Comparison of ENCODE assay signal across 14 cellular contexts in the genomic region with DNA sequence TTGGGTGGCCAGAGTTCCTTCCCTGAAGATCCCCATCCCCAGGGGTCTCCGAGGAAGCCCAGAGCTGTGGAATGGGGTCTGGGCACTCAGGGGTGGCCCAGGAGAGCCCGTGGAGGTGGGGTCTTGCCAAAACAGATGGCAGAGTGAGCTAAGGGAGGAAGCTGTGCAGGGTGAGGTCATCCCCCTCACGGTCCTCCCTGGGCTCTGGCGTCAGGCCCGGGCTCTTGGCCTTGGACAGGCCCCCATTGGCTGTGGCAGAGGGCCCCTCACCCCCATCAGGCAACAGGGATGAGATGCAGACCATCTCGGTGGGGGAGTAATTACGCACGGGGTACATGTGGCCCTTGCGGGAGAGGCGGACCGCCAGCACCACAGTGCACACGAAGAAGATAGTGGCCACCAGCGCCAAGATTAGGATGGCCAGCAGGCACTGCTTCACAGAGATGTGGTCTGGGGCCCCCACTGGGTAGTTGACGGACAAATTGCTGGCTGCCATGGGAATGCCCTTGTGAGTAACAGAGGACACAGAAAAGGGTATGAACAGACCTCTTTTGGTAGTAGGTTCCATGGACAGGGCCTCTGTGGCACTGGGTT. TPM values are rescaled to one million over a fixed set of nuclear protein-coding genes. Genes with fewer than 3 reads are reported as not detected.
DNase-seq lines count a peak whose midpoint lies in the region; ATAC-seq and TF ChIP-seq lines count a peak whose summit lies in the region.
"Had no signal": no experiment of that assay in that cellular context is flagged by ENCODE, and none has a peak within 500 bp of the region (broad histone marks: within the 10 kb centered on the region; RNA-seq: fewer than 3 reads in every experiment).

No MANE protein-coding gene starts in this region.

- peak overlapping the region in 2 of 3 donors; percentile 87 to 92 for H3K27ac Mint-ChIP-seq in CD4-positive, CD25-positive, alpha-beta regulatory T cell
- H3K27ac Mint-ChIP-seq in central memory CD8-positive, alpha-beta T cell (ENCODE audit: low read depth) = peak overlapping the region; percentile 95
- H3K27ac Mint-ChIP-seq in naive thymus-derived CD8-positive, alpha-beta T cell = peak overlapping the region in 9 of 10 donors; percentile 56 to 100 (median 96)

- no peaks in the 10 kb centered on the region for H3K9me3 ChIP-seq in CD4-positive, CD25-positive, alpha-beta regulatory T cell (ENCODE audit: control insufficient read depth in 2 of 2, low read length in 2 of 2)
- no peaks in the 10 kb centered on the region for H3K9me3 ChIP-seq in tibial artery
- H3K9me3 ChIP-seq: BE2C had no signal

- no peaks in the 10 kb centered on the region for H3K79me2 ChIP-seq in ACC112 (ENCODE audit: control insufficient read depth, insufficient read depth, low read length, unreplicated experiment)

- ATAC-seq in CD4-positive, CD25-positive, alpha-beta regulatory T cell (ENCODE audit: low read depth in 2 of 2) = no peak
- no peak for ATAC-seq in central memory CD8-positive, alpha-beta T cell (replicated peaks; ENCODE audit: extremely low read depth, poor library complexity, severe bottlenecking)
- no peak for ATAC-seq in naive thymus-derived CD8-positive, alpha-beta T cell

- H3K4me3 Mint-ChIP-seq in CD4-positive, CD25-positive, alpha-beta regulatory T cell = peak overlapping the region in 2 of 4 donors; percentile 15 to 53
- peak overlapping the region; percentile 11 for H3K4me3 Mint-ChIP-seq in central memory CD8-positive, alpha-beta T cell
- H3K4me3 Mint-ChIP-seq in naive thymus-derived CD8-positive, alpha-beta T cell = no peak overlapping the region

- POLR2A ChIA-PET in naive thymus-derived CD8-positive, alpha-beta T cell (lab: Charles Lee) = interaction anchor here (11.3 kb wide), 1 partner anchor 11 kb away, joined by 233 read pairs; the partner anchor contains the start of gene SELPLG

- H2AFZ ChIP-seq in ACC112 (ENCODE audit: low read length, unreplicated experiment) = no peak overlapping the region

- peaks cover 49% of the 10 kb centered on the region for H3K36me3 Mint-ChIP-seq in CD4-positive, CD25-positive, alpha-beta regulatory T cell
- H3K36me3 Mint-ChIP-seq in central memory CD8-positive, alpha-beta T cell (ENCODE audit: insufficient read depth) = peaks cover 62% of the 10 kb centered on the region
- H3K36me3 Mint-ChIP-seq in naive thymus-derived CD8-positive, alpha-beta T cell = peaks cover 0 to 92% (median 22%) of the 10 kb centered on the region in 3 donors

- intact Hi-C loops in tibial artery (cut with DNase I; ENCODE audit: low total_unique reads) = no loop called here

- H3K27me3 Mint-ChIP-seq in CD4-positive, CD25-positive, alpha-beta regulatory T cell = no peaks in the 10 kb centered on the region
- no peaks in the 10 kb centered on the region for H3K27me3 Mint-ChIP-seq in central memory CD8-positive, alpha-beta T cell
- H3K27me3 Mint-ChIP-seq in naive thymus-derived CD8-positive, alpha-beta T cell = no peaks in the 10 kb centered on the region

- H3K36me3 ChIP-seq in ACC112 (ENCODE audit: insufficient read depth, low read length) = no peaks in the 10 kb centered on the region
- H3K36me3 ChIP-seq in CD4-positive, CD25-positive, alpha-beta regulatory T cell (ENCODE audit: control insufficient read depth, insufficient read depth, low read length) = peaks cover 87% of the 10 kb centered on the region
- no peaks in the 10 kb centered on the region for H3K36me3 ChIP-seq in tibial artery
- H3K36me3 ChIP-seq: BE2C had no signal

- H3K27ac ChIP-seq in ACC112 (ENCODE audit: low read depth, low read length) (peak overlapping the region; percentile 26; the same call in 1 of the 2 replicates), caudate nucleus (ENCODE audit: low read depth, low read length) (no peak overlapping the region), tibial artery (no peak overlapping the region)
- H3K27ac ChIP-seq in CD4-positive, CD25-positive, alpha-beta regulatory T cell (ENCODE audit: insufficient read depth, low read length, poor library complexity, severe bottlenecking) = peak overlapping the region; percentile 77

- H3K4me3 ChIP-seq in ACC112 (ENCODE audit: low read depth, low read length) (no peak overlapping the region), tibial artery (no peak overlapping the region)
- no peak overlapping the region for H3K4me3 ChIP-seq in CD4-positive, CD25-positive, alpha-beta regulatory T cell (ENCODE audit: low read depth, low read length)

- H3K4me1 ChIP-seq in ACC112 (ENCODE audit: control insufficient read depth, insufficient read depth, low read length, unreplicated experiment) (peaks cover 8% of the 10 kb centered on the region), tibial artery (peaks cover 0 to 5% (median 1%) of the 10 kb centered on the region in 4 donors)
- H3K4me1 ChIP-seq in CD4-positive, CD25-positive, alpha-beta regulatory T cell (ENCODE audit: control insufficient read depth, insufficient read depth, low read length, poor library complexity, severe bottlenecking) = peaks cover 77% of the 10 kb centered on the region
- H3K4me1 ChIP-seq: BE2C had no signal

- H3K27me3 ChIP-seq in ACC112 (ENCODE audit: insufficient read depth, low read length) = no peaks in the 10 kb centered on the region
- no peaks in the 10 kb centered on the region for H3K27me3 ChIP-seq in CD4-positive, CD25-positive, alpha-beta regulatory T cell (ENCODE audit: control insufficient read depth, insufficient read depth, low read length)
- no peaks in the 10 kb centered on the region for H3K27me3 ChIP-seq in tibial artery
- H3K27me3 ChIP-seq: BE2C had no signal

- H3K9me3 Mint-ChIP-seq in CD4-positive, CD25-positive, alpha-beta regulatory T cell = peaks cover 0 to 2% (median 0%) of the 10 kb centered on the region in 7 donors
- H3K9me3 Mint-ChIP-seq in central memory CD8-positive, alpha-beta T cell = no peaks in the 10 kb centered on the region
- H3K9me3 Mint-ChIP-seq in naive thymus-derived CD8-positive, alpha-beta T cell = no peaks in the 10 kb centered on the region

- H3K4me1 Mint-ChIP-seq in CD4-positive, CD25-positive, alpha-beta regulatory T cell = peaks cover 5 to 96% (median 52%) of the 10 kb centered on the region in 4 donors
- H3K4me1 Mint-ChIP-seq in central memory CD8-positive, alpha-beta T cell = peaks cover 59% of the 10 kb centered on the region
- peaks cover 35 to 82% (median 80%) of the 10 kb centered on the region in 4 donors for H3K4me1 Mint-ChIP-seq in naive thymus-derived CD8-positive, alpha-beta T cell

- no peak for TF ChIP-seq CTCF in tibial artery (IDR thresholded peaks at IDR 0.05)

- DNase-seq in CD4-positive, CD25-positive, alpha-beta regulatory T cell = no peak
- no peak for DNase-seq in central memory CD8-positive, alpha-beta T cell (ENCODE audit: low spot score in 2 of 2)
- no peak for DNase-seq in naive thymus-derived CD8-positive, alpha-beta T cell
- DNase-seq in caudate nucleus (lab: John Stamatoyannopoulos, UW) (no peak), NAMALWA (ENCODE audit: low spot score) (no peak), superior temporal gyrus (ENCODE audit: extremely low spot score) (no peak), tibial artery (no peak)
- DNase-seq: activated CD8-positive, alpha-beta memory T cell treated with anti-CD3 and anti-CD28 coated beads for 24 hours; activated gamma-delta T cell; BE2C; NCI-H524 treated with DMSO at 0.1 percent for 48 hours; OCI-M1 had no signal

RNA-seq across cellular contexts. Expression of gene SELPLG, which starts 10.7 kb away (rescaled TPM):
- total RNA-seq in CD4-positive, CD25-positive, alpha-beta regulatory T cell = 218 TPM
- polyA plus RNA-seq in CD4-positive, CD25-positive, alpha-beta regulatory T cell = 100 to 1,000 TPM; 722 to 844 (median 818) TPM
- total RNA-seq in naive thymus-derived CD8-positive, alpha-beta T cell = 100 to 1,000 TPM; 157 to 163 TPM
- 100 to 1,000 TPM; 453 to 720 (median 520) TPM for polyA plus RNA-seq in naive thymus-derived CD8-positive, alpha-beta T cell

RNA-seq across cellular contexts. Expression of gene TMEM119, which starts 25.1 kb away (rescaled TPM):
- total RNA-seq in CD4-positive, CD25-positive, alpha-beta regulatory T cell = 5.9 TPM
- polyA plus RNA-seq in CD4-positive, CD25-positive, alpha-beta regulatory T cell = 1 to 10 TPM in 2 of 4 donors, under 1 TPM in 1, not detected in 1; 0.90 to 3.5 (median 1.5) TPM
- under 1 TPM; 0.26 to 0.77 TPM for total RNA-seq in naive thymus-derived CD8-positive, alpha-beta T cell
- under 1 TPM in 2 of 3 donors, not detected in 1; 0.06 to 0.21 TPM for polyA plus RNA-seq in naive thymus-derived CD8-positive, alpha-beta T cell
- total RNA-seq: pulmonary artery endothelial cell had no signal

Comparison
In these comparisons a context has a peak if more than half of its experiments do, and no peak if none do; other contexts are left out.
1. H3K27ac ChIP-seq: peak in ACC112 (single experiment) and CD4-positive, CD25-positive, alpha-beta regulatory T cell (single experiment); none in caudate nucleus (single experiment) and tibial artery (0 of 2).
2. Peak in every context shown above with its lines, with median percentiles within 50 percentile points of each other: H3K27ac Mint-ChIP-seq.